Comparison of ENCODE assay signal across 12 cellular contexts in genomic region chr6:15526129-15526764, GRCh38.
A peak's percentile ranks its signal among the peaks of the same experiment; 100 is the strongest.
DNase-seq lines count a peak whose midpoint lies in the region; ATAC-seq, FAIRE-seq and TF ChIP-seq lines count a peak whose summit lies in the region.
"Had no signal": no experiment of that assay in that cellular context is flagged by ENCODE, and none has a peak within 500 bp of the region (broad histone marks: within the 10 kb centered on the region; RNA-seq: fewer than 3 reads in every experiment).

No MANE protein-coding gene starts in this region.

- peak; percentile 47 for ATAC-seq in memory B cell (ENCODE audit: low read depth)
- ATAC-seq: body of pancreas had no signal

- no peaks in the 10 kb centered on the region for H3K27me3 Mint-ChIP-seq in Caco-2 (ENCODE audit: insufficient read depth, unreplicated experiment)
- H3K27me3 Mint-ChIP-seq in memory B cell = no peaks in the 10 kb centered on the region

- no peaks in the 10 kb centered on the region; the same call in 1 of the 2 replicates for H3K36me3 ChIP-seq in Caco-2 (ENCODE audit: control insufficient read depth, insufficient read depth, low read length)
- peaks cover 86% of the 10 kb centered on the region for H3K36me3 ChIP-seq in SK-N-MC (ENCODE audit: insufficient read depth, low read length)
- no peaks in the 10 kb centered on the region for H3K36me3 ChIP-seq in testis (ENCODE audit: low read depth, missing control alignments)

- no peak for TF ChIP-seq POLR2A in testis (IDR thresholded peaks at IDR 0.05)

- peak; percentile 87 for FAIRE-seq in GM18507 (lab: Jason Lieb, UNC)

- H3K4me3 Mint-ChIP-seq in Caco-2 (ENCODE audit: unreplicated experiment) = peak overlapping the region; percentile 33
- peak overlapping the region; percentile 16 for H3K4me3 Mint-ChIP-seq in memory B cell

- H3K4me1 Mint-ChIP-seq in Caco-2 (ENCODE audit: low read depth, unreplicated experiment) (peaks cover 12% of the 10 kb centered on the region), memory B cell (peaks cover 17% of the 10 kb centered on the region)

- TF ChIP-seq CTCF in Caco-2 (IDR thresholded peaks at IDR 0.05; ENCODE audit: insufficient read depth in 1 of 2, low read depth in 1 of 2, low read length in 1 of 2, severe bottlenecking in 1 of 2, unreplicated experiment in 1 of 2) (no peak), testis (IDR thresholded peaks at IDR 0.05) (no peak)

- no peak overlapping the region for H3K9ac ChIP-seq in SK-N-MC (ENCODE audit: insufficient read length)
- H3K9ac ChIP-seq: parathyroid adenoma had no signal

- BruUV-seq in Caco-2 (replicated peaks; lab: Mats Ljungman, UMichigan) = no TSS peak

- H3K27ac Mint-ChIP-seq in Caco-2 (ENCODE audit: unreplicated experiment) (peak overlapping the region; percentile 73), memory B cell (peak overlapping the region; percentile 80)

- H3K9me3 Mint-ChIP-seq in Caco-2 (ENCODE audit: unreplicated experiment) (peaks cover 31% of the 10 kb centered on the region), memory B cell (no peaks in the 10 kb centered on the region)

- DNase-seq in Caco-2 (no peak), GM18507 (ENCODE audit: extremely low spot score, insufficient read length, low read depth) (peak; percentile 23), SK-N-MC (ENCODE audit: low read depth, low spot score) (no peak), memory B cell (ENCODE audit: low spot score in 2 of 2) (no peak), testis (no peak), COLO829 (ENCODE audit: low spot score) (no peak), NCI-H2227 treated with DMSO at 0.1 percent for 48 hours (lab: John Stamatoyannopoulos, UW) (no peak), cerebellar nuclear complex (lab: John Stamatoyannopoulos, UW) (no peak)
- DNase-seq: body of pancreas; RPMI8226; stimulated activated CD4-positive, alpha-beta T cell treated with anti-CD3 and anti-CD28 coated beads, Interleukin-2, amount 100 ng/mL, for 24 hours had no signal

- H3K9me3 ChIP-seq in Caco-2 (no peaks in the 10 kb centered on the region), SK-N-MC (ENCODE audit: low read depth, low read length) (no peaks in the 10 kb centered on the region), testis (no peaks in the 10 kb centered on the region)
- H3K9me3 ChIP-seq: body of pancreas had no signal

- H3K27ac ChIP-seq in SK-N-MC = 0 out of 2 replicates have a peak overlapping the region, but pooled peaks have one; percentile 2
- no peak overlapping the region for H3K27ac ChIP-seq in testis
- H3K27ac ChIP-seq: body of pancreas, parathyroid adenoma had no signal

- peaks cover 84% of the 10 kb centered on the region for H3K36me3 Mint-ChIP-seq in Caco-2 (ENCODE audit: insufficient read depth, unreplicated experiment)
- peaks cover 53% of the 10 kb centered on the region for H3K36me3 Mint-ChIP-seq in memory B cell

- CTCF ChIA-PET in Caco-2 (lab: Charles Lee) = no interaction called here

- intact Hi-C loops in Caco-2 (cut with micrococcal nuclease; ENCODE audit: unreplicated experiment) (no loop called here), testis (cut with DNase I; ENCODE audit: low total_unique reads) (no loop called here)

- H3K4me1 ChIP-seq in Caco-2 = no peaks in the 10 kb centered on the region
- no peaks in the 10 kb centered on the region for H3K4me1 ChIP-seq in testis
- H3K4me1 ChIP-seq: parathyroid adenoma had no signal

- no peak overlapping the region for H3K4me3 ChIP-seq in Caco-2 (ENCODE audit: low read depth, low read length)
- H3K4me3 ChIP-seq in SK-N-MC = no peak overlapping the region
- H3K4me3 ChIP-seq in testis = no peak overlapping the region
- H3K4me3 ChIP-seq: body of pancreas had no signal

- POLR2A ChIA-PET in Caco-2 (lab: Charles Lee) = no interaction called here

- WGBS in testis, 2 donors = 93 to 94% methylated on average over 20 of the region's 20 CpGs

- H3K27me3 ChIP-seq in Caco-2 (replicated peaks; ENCODE audit: control insufficient read depth, insufficient read depth, low read length) = no peaks in the 10 kb centered on the region
- no peaks in the 10 kb centered on the region for H3K27me3 ChIP-seq in testis
- H3K27me3 ChIP-seq: body of pancreas had no signal
